ENCODE assay signal across 9 cellular contexts in genomic region chr14:23550131-23550826, GRCh38. TPM values are rescaled to one million over a fixed set of nuclear protein-coding genes. Genes with fewer than 3 reads are reported as not detected.
A peak's percentile ranks its signal among the peaks of the same experiment; 100 is the strongest.
DNase-seq lines count a peak whose midpoint lies in the region; ATAC-seq lines count a peak whose summit lies in the region.
"Had no signal": no experiment of that assay in that cellular context is flagged by ENCODE, and none has a peak within 500 bp of the region (broad histone marks: within the 10 kb centered on the region; RNA-seq: fewer than 3 reads in every experiment).

No MANE protein-coding gene starts in this region.

- H3K9me3 ChIP-seq in HAP-1 (no peaks in the 10 kb centered on the region), iPS-18c (ENCODE audit: control insufficient read depth, insufficient read depth, low read length) (peaks cover 3% of the 10 kb centered on the region), stomach smooth muscle (ENCODE audit: control insufficient read depth in 2 of 2, low read length in 2 of 2) (no peaks in the 10 kb centered on the region)
- H3K9me3 ChIP-seq in CD8-positive, alpha-beta memory T cell (ENCODE audit: low read length) = no peaks in the 10 kb centered on the region

- H3K36me3 Mint-ChIP-seq in CD8-positive, alpha-beta memory T cell = no peaks in the 10 kb centered on the region

- no peak for ATAC-seq in HG03469 (IDR thresholded peaks at IDR 0.05; ENCODE audit: unreplicated experiment)

- no peak overlapping the region for H3K4me3 Mint-ChIP-seq in CD8-positive, alpha-beta memory T cell

- DNase-seq in HAP-1 (ENCODE audit: low spot score in 2 of 2) (no peak), midbrain (lab: John Stamatoyannopoulos, UW) (no peak), AG08395 (ENCODE audit: low spot score) (no peak)
- no peak for DNase-seq in CD8-positive, alpha-beta memory T cell
- DNase-seq: central memory CD4-positive, alpha-beta T cell had no signal

- H3K27ac Mint-ChIP-seq in CD8-positive, alpha-beta memory T cell = no peak overlapping the region

- peaks cover 4% of the 10 kb centered on the region for H3K4me1 ChIP-seq in HAP-1
- H3K4me1 ChIP-seq in stomach smooth muscle (ENCODE audit: control insufficient read depth, insufficient read depth, low read length) = peaks cover 16% of the 10 kb centered on the region
- peaks cover 19% of the 10 kb centered on the region for H3K4me1 ChIP-seq in CD8-positive, alpha-beta memory T cell (ENCODE audit: insufficient read depth, low read length)

- H3K27me3 Mint-ChIP-seq in CD8-positive, alpha-beta memory T cell = peaks cover 0 to 1% of the 10 kb centered on the region in 2 donors

- H3K4me1 Mint-ChIP-seq in CD8-positive, alpha-beta memory T cell = peaks cover 6 to 11% (median 7%) of the 10 kb centered on the region in 3 donors

- H3K9ac ChIP-seq in stomach smooth muscle (ENCODE audit: low read length in 2 of 2) = peak overlapping the region; percentile 54 to 55

- peak overlapping the region; percentile 65 for H3K4me3 ChIP-seq in HAP-1
- H3K4me3 ChIP-seq in iPS-18c (ENCODE audit: insufficient read depth, low read depth, low read length) = peak overlapping the region; percentile 95
- H3K4me3 ChIP-seq in stomach smooth muscle (ENCODE audit: low read length in 2 of 2) = peak overlapping the region; percentile 79 to 84
- H3K4me3 ChIP-seq in CD8-positive, alpha-beta memory T cell (ENCODE audit: low read length) = no peak overlapping the region

- POLR2A ChIA-PET in CD8-positive, alpha-beta memory T cell (lab: Charles Lee) = no interaction called here

- CTCF ChIA-PET in CD8-positive, alpha-beta memory T cell (lab: Charles Lee) = interaction anchor here (1.1 to 1.4 kb wide), 2 partner anchors 9 to 11 kb away, joined by 5 to 7 read pairs; no protein-coding TSS in a partner anchor

- H3K9me3 Mint-ChIP-seq in CD8-positive, alpha-beta memory T cell = no peaks in the 10 kb centered on the region

- in situ Hi-C loops in HAP-1 (cut with MboI; ENCODE audit: low sequenced_read_pairs) = loop anchor here (10.0 kb wide), 1 partner anchor 225 kb away; the partner anchor contains the start of gene PABPN1

- no peaks in the 10 kb centered on the region for H3K27me3 ChIP-seq in HAP-1 (ENCODE audit: low read depth)
- H3K27me3 ChIP-seq in stomach smooth muscle (ENCODE audit: control insufficient read depth in 1 of 2, insufficient read depth in 2 of 2, low read length in 2 of 2) = peaks cover 0 to 5% of the 10 kb centered on the region in 2 donors
- H3K27me3 ChIP-seq in CD8-positive, alpha-beta memory T cell (ENCODE audit: insufficient read depth, low read length, poor library complexity, severe bottlenecking) = peaks cover 5% of the 10 kb centered on the region

- H3K27ac ChIP-seq in angular gyrus (ENCODE audit: low read depth, low read length) (peak overlapping the region; percentile 80), stomach smooth muscle (ENCODE audit: low read length) (no peak overlapping the region)
- no peak overlapping the region for H3K27ac ChIP-seq in CD8-positive, alpha-beta memory T cell (ENCODE audit: low read depth, low read length)

- H3K36me3 ChIP-seq in HAP-1 (replicated peaks) (no peaks in the 10 kb centered on the region), stomach smooth muscle (ENCODE audit: control insufficient read depth in 2 of 2, insufficient read depth in 2 of 2, low read length in 2 of 2) (no peaks in the 10 kb centered on the region)
- H3K36me3 ChIP-seq in CD8-positive, alpha-beta memory T cell (ENCODE audit: insufficient read depth, low read length) = no peaks in the 10 kb centered on the region

RNA-seq across cellular contexts. Expression of gene ZFHX2, which starts 1.3 kb away (rescaled TPM):
- total RNA-seq in CD8-positive, alpha-beta memory T cell = 1 to 10 TPM; 2.4 to 2.5 TPM
- polyA plus RNA-seq in CD8-positive, alpha-beta memory T cell = not detected

RNA-seq across cellular contexts. Expression of gene THTPA, which starts 5.8 kb away (rescaled TPM):
- 10 to 100 TPM; 13.4 TPM for total RNA-seq in CD8-positive, alpha-beta memory T cell
- polyA plus RNA-seq in CD8-positive, alpha-beta memory T cell = 10.7 TPM

RNA-seq across cellular contexts. Expression of gene AP1G2, which starts 17.3 kb away (rescaled TPM):
- total RNA-seq in CD8-positive, alpha-beta memory T cell = 100 to 1,000 TPM; 152 to 154 TPM
- 80.8 TPM for polyA plus RNA-seq in CD8-positive, alpha-beta memory T cell

RNA-seq across cellular contexts. Expression of gene JPH4, which starts 28.3 kb away (rescaled TPM):
- 1 to 10 TPM; 1.8 TPM for total RNA-seq in CD8-positive, alpha-beta memory T cell
- not detected for polyA plus RNA-seq in CD8-positive, alpha-beta memory T cell
